ENCODE assay signal across 1 cellular context in the genomic region with DNA sequence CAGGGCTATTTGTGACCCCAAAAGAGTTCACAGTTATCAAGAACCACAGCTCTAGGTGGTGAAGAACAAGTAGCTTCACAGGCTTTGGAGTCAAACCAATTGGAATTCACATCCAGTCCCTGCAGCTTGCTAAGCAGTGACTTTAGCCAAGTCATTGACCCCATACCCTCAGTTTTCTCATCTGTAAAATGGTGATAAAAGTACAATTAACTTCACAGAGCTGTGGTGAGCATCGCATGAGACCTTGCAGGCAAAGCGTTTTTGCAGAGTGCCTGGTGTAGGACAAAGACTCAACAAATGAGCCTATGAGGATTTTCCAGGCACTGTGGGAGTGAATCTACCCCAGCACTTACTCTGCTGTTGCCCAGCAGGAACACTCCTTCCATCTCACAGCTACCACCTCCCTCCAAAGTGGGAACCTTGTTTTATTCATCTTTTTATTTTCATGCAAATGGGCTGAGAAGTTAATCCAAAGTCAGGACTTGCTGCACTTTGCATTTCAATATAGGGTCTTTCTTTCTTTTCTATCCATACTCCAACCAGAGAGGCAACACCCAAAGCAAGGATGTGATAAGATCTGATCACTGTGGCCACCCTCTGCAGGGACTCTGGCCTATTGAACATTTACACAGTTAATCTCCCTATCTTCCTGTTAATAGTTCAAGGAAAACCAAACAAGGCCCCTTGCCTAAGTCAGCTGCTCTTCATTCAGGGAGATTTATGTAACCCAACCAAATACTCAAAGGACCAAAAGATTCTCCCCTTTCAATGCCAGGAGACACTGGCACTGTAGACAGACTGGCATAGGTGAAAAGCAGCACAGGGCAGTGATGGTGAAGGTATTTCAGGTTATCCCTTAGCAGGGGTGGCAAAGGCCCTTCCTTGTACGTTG.
A peak's percentile ranks its signal among the peaks of the same experiment; 100 is the strongest.
TF ChIP-seq lines count a peak whose summit lies in the region.

No MANE protein-coding gene starts in this region.

TF ChIP-seq in HepG2, 621 proteins besides CTCF, POLR2A, EP300 and RAD21 (continued from another document):
- TF ChIP-seq, protein P1, sequence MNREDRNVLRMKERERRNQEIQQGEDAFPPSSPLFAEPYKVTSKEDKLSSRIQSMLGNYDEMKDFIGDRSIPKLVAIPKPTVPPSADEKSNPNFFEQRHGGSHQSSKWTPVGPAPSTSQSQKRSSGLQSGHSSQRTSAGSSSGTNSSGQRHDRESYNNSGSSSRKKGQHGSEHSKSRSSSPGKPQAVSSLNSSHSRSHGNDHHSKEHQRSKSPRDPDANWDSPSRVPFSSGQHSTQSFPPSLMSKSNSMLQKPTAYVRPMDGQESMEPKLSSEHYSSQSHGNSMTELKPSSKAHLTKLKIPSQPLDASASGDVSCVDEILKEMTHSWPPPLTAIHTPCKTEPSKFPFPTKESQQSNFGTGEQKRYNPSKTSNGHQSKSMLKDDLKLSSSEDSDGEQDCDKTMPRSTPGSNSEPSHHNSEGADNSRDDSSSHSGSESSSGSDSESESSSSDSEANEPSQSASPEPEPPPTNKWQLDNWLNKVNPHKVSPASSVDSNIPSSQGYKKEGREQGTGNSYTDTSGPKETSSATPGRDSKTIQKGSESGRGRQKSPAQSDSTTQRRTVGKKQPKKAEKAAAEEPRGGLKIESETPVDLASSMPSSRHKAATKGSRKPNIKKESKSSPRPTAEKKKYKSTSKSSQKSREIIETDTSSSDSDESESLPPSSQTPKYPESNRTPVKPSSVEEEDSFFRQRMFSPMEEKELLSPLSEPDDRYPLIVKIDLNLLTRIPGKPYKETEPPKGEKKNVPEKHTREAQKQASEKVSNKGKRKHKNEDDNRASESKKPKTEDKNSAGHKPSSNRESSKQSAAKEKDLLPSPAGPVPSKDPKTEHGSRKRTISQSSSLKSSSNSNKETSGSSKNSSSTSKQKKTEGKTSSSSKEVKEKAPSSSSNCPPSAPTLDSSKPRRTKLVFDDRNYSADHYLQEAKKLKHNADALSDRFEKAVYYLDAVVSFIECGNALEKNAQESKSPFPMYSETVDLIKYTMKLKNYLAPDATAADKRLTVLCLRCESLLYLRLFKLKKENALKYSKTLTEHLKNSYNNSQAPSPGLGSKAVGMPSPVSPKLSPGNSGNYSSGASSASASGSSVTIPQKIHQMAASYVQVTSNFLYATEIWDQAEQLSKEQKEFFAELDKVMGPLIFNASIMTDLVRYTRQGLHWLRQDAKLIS (CRISPR knock-in tag; IDR thresholded peaks at IDR 0.05): peak; percentile 93
- peak; percentile 61; the same call in 1 of the 2 replicates for TF ChIP-seq ERF (CRISPR knock-in tag; IDR thresholded peaks at IDR 0.05)
- TF ChIP-seq ZBTB7B (CRISPR knock-in tag; IDR thresholded peaks at IDR 0.05): peak; percentile 90
- TF ChIP-seq FOXO1 (CRISPR knock-in tag; IDR thresholded peaks at IDR 0.05): peak; percentile 91; the same call in 1 of the 2 replicates
- TF ChIP-seq ZBTB7A (CRISPR knock-in tag; IDR thresholded peaks at IDR 0.05): peak; percentile 68; the same call in 1 of the 2 replicates
- TF ChIP-seq ATF7 (IDR thresholded peaks at IDR 0.05): no peak
- no peak for TF ChIP-seq ATF7 (CRISPR knock-in tag; IDR thresholded peaks at IDR 0.05)
- TF ChIP-seq, protein P2, sequence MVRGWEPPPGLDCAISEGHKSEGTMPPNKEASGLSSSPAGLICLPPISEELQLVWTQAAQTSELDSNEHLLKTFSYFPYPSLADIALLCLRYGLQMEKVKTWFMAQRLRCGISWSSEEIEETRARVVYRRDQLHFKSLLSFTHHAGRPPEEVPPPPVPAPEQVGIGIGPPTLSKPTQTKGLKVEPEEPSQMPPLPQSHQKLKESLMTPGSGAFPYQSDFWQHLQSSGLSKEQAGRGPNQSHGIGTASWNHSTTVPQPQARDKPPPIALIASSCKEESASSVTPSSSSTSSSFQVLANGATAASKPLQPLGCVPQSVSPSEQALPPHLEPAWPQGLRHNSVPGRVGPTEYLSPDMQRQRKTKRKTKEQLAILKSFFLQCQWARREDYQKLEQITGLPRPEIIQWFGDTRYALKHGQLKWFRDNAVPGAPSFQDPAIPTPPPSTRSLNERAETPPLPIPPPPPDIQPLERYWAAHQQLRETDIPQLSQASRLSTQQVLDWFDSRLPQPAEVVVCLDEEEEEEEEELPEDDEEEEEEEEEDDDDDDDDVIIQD (CRISPR knock-in tag; IDR thresholded peaks at IDR 0.05; ENCODE audit: low read depth): peak; percentile 86; the same call in 1 of the 2 replicates
- TF ChIP-seq CBX1 (IDR thresholded peaks at IDR 0.05; ENCODE audit: low read depth): peak; percentile 13
- peak; percentile 91 for TF ChIP-seq CREM (IDR thresholded peaks at IDR 0.05)
- TF ChIP-seq CREM (CRISPR knock-in tag; IDR thresholded peaks at IDR 0.05): no peak
- TF ChIP-seq, protein P3, sequence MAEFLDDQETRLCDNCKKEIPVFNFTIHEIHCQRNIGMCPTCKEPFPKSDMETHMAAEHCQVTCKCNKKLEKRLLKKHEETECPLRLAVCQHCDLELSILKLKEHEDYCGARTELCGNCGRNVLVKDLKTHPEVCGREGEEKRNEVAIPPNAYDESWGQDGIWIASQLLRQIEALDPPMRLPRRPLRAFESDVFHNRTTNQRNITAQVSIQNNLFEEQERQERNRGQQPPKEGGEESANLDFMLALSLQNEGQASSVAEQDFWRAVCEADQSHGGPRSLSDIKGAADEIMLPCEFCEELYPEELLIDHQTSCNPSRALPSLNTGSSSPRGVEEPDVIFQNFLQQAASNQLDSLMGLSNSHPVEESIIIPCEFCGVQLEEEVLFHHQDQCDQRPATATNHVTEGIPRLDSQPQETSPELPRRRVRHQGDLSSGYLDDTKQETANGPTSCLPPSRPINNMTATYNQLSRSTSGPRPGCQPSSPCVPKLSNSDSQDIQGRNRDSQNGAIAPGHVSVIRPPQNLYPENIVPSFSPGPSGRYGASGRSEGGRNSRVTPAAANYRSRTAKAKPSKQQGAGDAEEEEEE (CRISPR knock-in tag; IDR thresholded peaks at IDR 0.05; ENCODE audit: borderline replicate concordance): 0 out of 2 replicates have a peak, but pooled peaks have one; percentile 45
- TF ChIP-seq TBP (CRISPR knock-in tag; IDR thresholded peaks at IDR 0.05): no peak
